ENCODE assay signal across 13 cellular contexts in genomic region chr14:95545769-95546168, GRCh38. TPM values are rescaled to one million over a fixed set of nuclear protein-coding genes. Genes with fewer than 3 reads are reported as not detected.
A peak's percentile ranks its signal among the peaks of the same experiment; 100 is the strongest.
DNase-seq lines count a peak whose midpoint lies in the region; ATAC-seq and TF ChIP-seq lines count a peak whose summit lies in the region.
"Had no signal": no experiment of that assay in that cellular context is flagged by ENCODE, and none has a peak within 500 bp of the region (broad histone marks: within the 10 kb centered on the region; RNA-seq: fewer than 3 reads in every experiment).

No MANE protein-coding gene starts in this region.

- no peak overlapping the region for H3K4me2 ChIP-seq in mesenchymal stem cell (ENCODE audit: low read length, poor library complexity, severe bottlenecking)

- H3K27me3 ChIP-seq in BJ (ENCODE audit: control insufficient read depth, insufficient read depth, low read length), result no peaks in the 10 kb centered on the region
- no peaks in the 10 kb centered on the region for H3K27me3 ChIP-seq in breast epithelium
- H3K27me3 ChIP-seq in mesenchymal stem cell (ENCODE audit: control insufficient read depth in 1 of 2, insufficient read depth in 1 of 2, low read length in 2 of 2), result no peaks in the 10 kb centered on the region
- H3K27me3 ChIP-seq: esophagus muscularis mucosa had no signal

- intact Hi-C loops in breast epithelium (cut with DNase I; ENCODE audit: low total_unique reads), result no loop called here

- H3K9ac ChIP-seq in mesenchymal stem cell (ENCODE audit: low read length), result no peak overlapping the region

- CTCF ChIA-PET in BJ (lab: Yijun Ruan, JAX), result interaction anchor here (1.5 to 2.3 kb wide), 3 partner anchors 14 to 103 kb away, joined by 5 to 19 read pairs (median 9); no protein-coding TSS in a partner anchor

- H3K27ac ChIP-seq in breast epithelium (peak overlapping the region; percentile 43 to 51), mesenchymal stem cell (ENCODE audit: low read length, poor library complexity, severe bottlenecking) (peak overlapping the region; percentile 62)
- H3K27ac ChIP-seq: esophagus muscularis mucosa had no signal

- no peak overlapping the region for H3K23ac ChIP-seq in mesenchymal stem cell (ENCODE audit: low read length in 2 of 2)

- H3K36me3 ChIP-seq in BJ (ENCODE audit: control insufficient read depth, insufficient read depth, low read length) (no peaks in the 10 kb centered on the region; the same call in none of the 2 replicates), breast epithelium (no peaks in the 10 kb centered on the region), mesenchymal stem cell (ENCODE audit: control insufficient read depth in 1 of 2, insufficient read depth in 2 of 2, low read depth in 1 of 2, low read length in 2 of 2) (peaks cover 15 to 22% of the 10 kb centered on the region in 2 experiments)

- no peak overlapping the region for H3K4me3 ChIP-seq in BJ (ENCODE audit: low read depth, low read length)
- no peak overlapping the region for H3K4me3 ChIP-seq in breast epithelium
- H3K4me3 ChIP-seq in mesenchymal stem cell (ENCODE audit: insufficient read depth in 1 of 2, low read depth in 1 of 2, low read length in 2 of 2), result peak overlapping the region in 1 of 2 experiments; percentile 31
- H3K4me3 ChIP-seq: esophagus muscularis mucosa had no signal

- POLR2A ChIA-PET in BJ (lab: Charles Lee), result no interaction called here

- ATAC-seq in HG03135 (IDR thresholded peaks at IDR 0.05; ENCODE audit: unreplicated experiment) (no peak), HG03159 (IDR thresholded peaks at IDR 0.05; ENCODE audit: unreplicated experiment) (no peak), HG02852 (IDR thresholded peaks at IDR 0.05; ENCODE audit: unreplicated experiment) (no peak)

- no peak overlapping the region for H2BK15ac ChIP-seq in mesenchymal stem cell (ENCODE audit: low read depth, poor library complexity, severe bottlenecking)

- no peak overlapping the region for H2AK5ac ChIP-seq in mesenchymal stem cell (ENCODE audit: low read length, severe bottlenecking)

- H4K8ac ChIP-seq in mesenchymal stem cell (ENCODE audit: low read length), result no peak overlapping the region

- H3K14ac ChIP-seq in mesenchymal stem cell (ENCODE audit: low read length in 2 of 2), result no peak overlapping the region

- 73% methylated on average over 2 of the region's 3 CpGs for WGBS in mesenchymal stem cell

- no peak overlapping the region for H2BK5ac ChIP-seq in mesenchymal stem cell (ENCODE audit: low read depth, low read length, poor library complexity, severe bottlenecking)

- H3K18ac ChIP-seq in mesenchymal stem cell (ENCODE audit: low read depth in 1 of 2, low read length in 2 of 2), result no peak overlapping the region

- H2BK120ac ChIP-seq in mesenchymal stem cell (ENCODE audit: low read depth, low read length), result no peak overlapping the region

- DNase-seq in BJ (ENCODE audit: low read depth) (peak; percentile 61), HT-29 (ENCODE audit: low spot score) (peak; percentile 27), breast epithelium (ENCODE audit: low spot score in 2 of 2) (no peak), mesenchymal stem cell (peak; percentile 89), NCI-H2196 treated with DMSO at 0.1 percent for 48 hours (lab: John Stamatoyannopoulos, UW; ENCODE audit: unreplicated experiment) (no peak)
- DNase-seq: activated gamma-delta T cell; NCI-H446 treated with DMSO at 0.1 percent for 48 hours; stimulated activated CD4-positive, alpha-beta T cell treated with anti-CD3 and anti-CD28 coated beads, Interleukin-12 subunit alpha, Interleukin-12 subunit beta, amount 100 ng/mL, for 4 hours; T1000 had no signal

- H2AFZ ChIP-seq in mesenchymal stem cell (ENCODE audit: low read depth, low read length), result no peak overlapping the region

- H3K4me1 ChIP-seq in breast epithelium (peaks cover 0 to 6% of the 10 kb centered on the region in 2 donors), mesenchymal stem cell (ENCODE audit: control insufficient read depth, insufficient read depth, low read depth, low read length) (peaks cover 20% of the 10 kb centered on the region)

- no peaks in the 10 kb centered on the region for H3K9me3 ChIP-seq in breast epithelium
- H3K9me3 ChIP-seq in mesenchymal stem cell (ENCODE audit: control insufficient read depth, low read length), result peaks cover 18% of the 10 kb centered on the region
- H3K9me3 ChIP-seq: esophagus muscularis mucosa had no signal

- no peak overlapping the region for H4K91ac ChIP-seq in mesenchymal stem cell (ENCODE audit: low read length)

- no peak for TF ChIP-seq CTCF in BJ (IDR thresholded peaks at IDR 0.05; ENCODE audit: insufficient read depth, low read depth, low read length)
- no peak for TF ChIP-seq CTCF in breast epithelium (IDR thresholded peaks at IDR 0.05)

- no peak overlapping the region for H3K4ac ChIP-seq in mesenchymal stem cell (ENCODE audit: low read depth in 1 of 2, low read length in 2 of 2)

- no peak for TF ChIP-seq POLR2A in breast epithelium (IDR thresholded peaks at IDR 0.05)

- H2BK12ac ChIP-seq in mesenchymal stem cell (ENCODE audit: low read length in 2 of 2), result no peak overlapping the region

- peaks cover 37% of the 10 kb centered on the region for H3K79me1 ChIP-seq in mesenchymal stem cell (replicated peaks; ENCODE audit: low read length, poor library complexity, severe bottlenecking)

RNA-seq across cellular contexts. Expression of gene GLRX5, which starts 10.9 kb away (rescaled TPM):
- polyA plus RNA-seq in BJ (2011; rRNA removed), result 15.3 and 23.6 TPM in 2 replicates
- 6.2 and 6.5 TPM in 2 replicates for polyA minus RNA-seq in BJ (2011; rRNA and poly(A)+ RNA removed)
- total RNA-seq in HT-29 (2014; rRNA removed; shearing (Covaris generic)), result 56.9 and 60.8 TPM in 2 replicates
- total RNA-seq in breast epithelium, result 10 to 100 TPM; 29.1 to 36.1 (median 33.6) TPM
- 52.4 TPM for polyA plus RNA-seq in mesenchymal stem cell (2013, experiment 1 of 2)
- polyA plus RNA-seq in mesenchymal stem cell (2013, experiment 2 of 2), result 54.4 TPM

RNA-seq across cellular contexts. Expression of gene SYNE3, which starts 29.3 kb away (rescaled TPM):
- polyA plus RNA-seq in BJ (2011; rRNA removed), result 3.5 TPM in 2 replicates
- 6.0 and 6.1 TPM in 2 replicates for polyA minus RNA-seq in BJ (2011; rRNA and poly(A)+ RNA removed)
- total RNA-seq in HT-29 (2014; rRNA removed; shearing (Covaris generic)), result not detected in 2 replicates
- total RNA-seq in breast epithelium, result 100 to 1,000 TPM in 1 of 3 donors, 10 to 100 TPM in 2; 13.5 to 112 (median 22.0) TPM
- 4.1 TPM for polyA plus RNA-seq in mesenchymal stem cell (2013, experiment 1 of 2)
- polyA plus RNA-seq in mesenchymal stem cell (2013, experiment 2 of 2), result 3.9 TPM

Comparison
In these comparisons a context has a peak if more than half of its experiments do, and no peak if none do; other contexts are left out.
1. DNase-seq: peak in BJ (single experiment), HT-29 (single experiment) and mesenchymal stem cell (single experiment); none in breast epithelium (0 of 2) and NCI-H2196 treated with DMSO at 0.1 percent for 48 hours (single experiment).
2. RNA of gene SYNE3, which starts 29.3 kb away (total RNA-seq): 13.5 to 112 TPM in breast epithelium; not detected in HT-29; every median in the first group is over 10 times any median in the second.